Comparison of ENCODE assay signal across 26 cellular contexts in the genomic region with DNA sequence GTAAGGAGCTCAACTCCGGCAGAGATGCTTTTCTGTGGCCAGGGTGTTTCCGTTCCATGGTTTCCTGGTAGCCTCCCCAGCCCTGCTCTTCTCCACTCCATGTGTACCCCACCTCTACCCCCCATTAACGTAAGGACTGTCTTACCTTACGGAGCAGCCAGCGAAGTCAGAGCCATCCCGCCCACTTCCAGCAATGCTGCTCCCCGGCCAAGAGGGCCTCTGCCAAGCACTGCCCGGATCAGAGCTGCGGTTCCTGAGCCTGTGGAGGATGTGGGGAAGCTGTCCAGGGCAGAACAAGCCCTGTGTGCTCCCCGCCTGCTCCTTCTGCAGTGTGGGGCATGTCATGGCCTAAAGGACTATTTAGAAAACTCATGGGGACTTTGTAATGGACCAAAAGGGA.
"Had no signal": no experiment of that assay in that cellular context is flagged by ENCODE, and none has a peak within 500 bp of the region (broad histone marks: within the 10 kb centered on the region; RNA-seq: fewer than 3 reads in every experiment).

No MANE protein-coding gene starts in this region.

- H3K9me3 Mint-ChIP-seq: activated B cell treated with CpG ODN at 0.5 μM for 24 hours; activated CD4-positive, alpha-beta memory T cell treated with anti-CD3 and anti-CD28 coated beads, Interleukin-2, amount 10 ng/mL, durations not matched to agents 7 days and 5 days; activated CD4-positive, alpha-beta T cell treated with anti-CD3 and anti-CD28 coated beads, Interleukin-2, amount 10 ng/mL, durations not matched to agents 7 days and 5 days; activated naive CD8-positive, alpha-beta T cell treated with anti-CD3 and anti-CD28 coated beads, Interleukin-2, amount 50 U/mL, for 24 hours; activated T-helper 17 cell treated with anti-CD3 and anti-CD28 coated beads, Interleukin-2, amount 50 U/mL, for 72 hours; T-cell had no signal

- H3K27ac ChIP-seq: ascending aorta, body of pancreas, PC-9, SK-N-MC had no signal

- H3K27me3 Mint-ChIP-seq: activated B cell treated with CpG ODN at 0.5 μM for 24 hours; activated T-helper 17 cell treated with anti-CD3 and anti-CD28 coated beads, Interleukin-2, amount 50 U/mL, for 72 hours; T-cell had no signal

- H3K4me3 ChIP-seq: ascending aorta, body of pancreas, PC-9, SK-N-MC had no signal

- H3K27me3 ChIP-seq: ascending aorta, body of pancreas had no signal

- H3K4me1 Mint-ChIP-seq: activated CD4-positive, alpha-beta memory T cell treated with anti-CD3 and anti-CD28 coated beads, Interleukin-2, amount 10 ng/mL, durations not matched to agents 7 days and 5 days; activated CD4-positive, alpha-beta T cell treated with anti-CD3 and anti-CD28 coated beads, Interleukin-2, amount 10 ng/mL, durations not matched to agents 7 days and 5 days; activated naive CD8-positive, alpha-beta T cell treated with anti-CD3 and anti-CD28 coated beads, Interleukin-2, amount 50 U/mL, for 24 hours; activated T-helper 17 cell treated with anti-CD3 and anti-CD28 coated beads, Interleukin-2, amount 50 U/mL, for 72 hours; T-cell had no signal

- H3K36me3 ChIP-seq: ascending aorta had no signal

- H3K4me3 Mint-ChIP-seq: activated B cell treated with CpG ODN at 0.5 μM for 24 hours; activated CD4-positive, alpha-beta memory T cell treated with anti-CD3 and anti-CD28 coated beads, Interleukin-2, amount 10 ng/mL, durations not matched to agents 7 days and 5 days; activated CD4-positive, alpha-beta T cell treated with anti-CD3 and anti-CD28 coated beads, Interleukin-2, amount 10 ng/mL, durations not matched to agents 7 days and 5 days; activated naive CD8-positive, alpha-beta T cell treated with anti-CD3 and anti-CD28 coated beads, Interleukin-2, amount 50 U/mL, for 24 hours; activated T-helper 17 cell treated with anti-CD3 and anti-CD28 coated beads, Interleukin-2, amount 50 U/mL, for 72 hours; T-cell had no signal

- H3K36me3 Mint-ChIP-seq: T-cell had no signal

- H3K27ac Mint-ChIP-seq: activated B cell treated with CpG ODN at 0.5 μM for 24 hours; activated CD4-positive, alpha-beta memory T cell treated with anti-CD3 and anti-CD28 coated beads, Interleukin-2, amount 10 ng/mL, durations not matched to agents 7 days and 5 days; activated CD4-positive, alpha-beta T cell treated with anti-CD3 and anti-CD28 coated beads, Interleukin-2, amount 10 ng/mL, durations not matched to agents 7 days and 5 days; activated naive CD8-positive, alpha-beta T cell treated with anti-CD3 and anti-CD28 coated beads, Interleukin-2, amount 50 U/mL, for 24 hours; activated T-helper 17 cell treated with anti-CD3 and anti-CD28 coated beads, Interleukin-2, amount 50 U/mL, for 72 hours; T-cell had no signal

- H3K4me1 ChIP-seq: ascending aorta, body of pancreas had no signal

- H3K9me3 ChIP-seq: ascending aorta, body of pancreas had no signal

- DNase-seq: activated B cell treated with CpG ODN at 0.5 μM for 24 hours; activated CD4-positive, alpha-beta memory T cell treated with anti-CD3 and anti-CD28 coated beads, Interleukin-2, amount 10 ng/mL, durations not matched to agents 7 days and 5 days; activated CD4-positive, alpha-beta T cell treated with anti-CD3 and anti-CD28 coated beads, Interleukin-2, amount 10 ng/mL, durations not matched to agents 7 days and 5 days; activated naive CD4-positive, alpha-beta T cell treated with anti-CD3 and anti-CD28 coated beads, Interleukin-2, amount 50 U/mL, for 16 hours; activated naive CD8-positive, alpha-beta T cell treated with anti-CD3 and anti-CD28 coated beads, Interleukin-2, amount 50 U/mL, for 24 hours; activated T-cell treated with anti-CD3 and anti-CD28 coated beads for 4 hours; activated T-cell treated with anti-CD3 and anti-CD28 coated beads, Interleukin-2, amount 50 U/mL, for 48 hours; amniotic stem cell; body of pancreas; central memory CD4-positive, alpha-beta T cell; Karpas-422; MM.1S; NCI-H1105; NCI-H1436; NCI-H1694 treated with DMSO at 0.1 percent for 48 hours; NCI-H2081; NCI-H510A treated with DMSO at 0.1 percent for 48 hours; NCI-H69; PC-9; T-cell; T-helper 2 cell; T1000 had no signal

- ATAC-seq: activated naive CD8-positive, alpha-beta T cell treated with anti-CD3 and anti-CD28 coated beads, Interleukin-2, amount 50 U/mL, for 24 hours; activated T-helper 17 cell treated with anti-CD3 and anti-CD28 coated beads, Interleukin-2, amount 50 U/mL, for 72 hours; body of pancreas; Right ventricle myocardium inferior; T-cell had no signal
